18 cellular contexts compared by ENCODE assay signal in the genomic region with DNA sequence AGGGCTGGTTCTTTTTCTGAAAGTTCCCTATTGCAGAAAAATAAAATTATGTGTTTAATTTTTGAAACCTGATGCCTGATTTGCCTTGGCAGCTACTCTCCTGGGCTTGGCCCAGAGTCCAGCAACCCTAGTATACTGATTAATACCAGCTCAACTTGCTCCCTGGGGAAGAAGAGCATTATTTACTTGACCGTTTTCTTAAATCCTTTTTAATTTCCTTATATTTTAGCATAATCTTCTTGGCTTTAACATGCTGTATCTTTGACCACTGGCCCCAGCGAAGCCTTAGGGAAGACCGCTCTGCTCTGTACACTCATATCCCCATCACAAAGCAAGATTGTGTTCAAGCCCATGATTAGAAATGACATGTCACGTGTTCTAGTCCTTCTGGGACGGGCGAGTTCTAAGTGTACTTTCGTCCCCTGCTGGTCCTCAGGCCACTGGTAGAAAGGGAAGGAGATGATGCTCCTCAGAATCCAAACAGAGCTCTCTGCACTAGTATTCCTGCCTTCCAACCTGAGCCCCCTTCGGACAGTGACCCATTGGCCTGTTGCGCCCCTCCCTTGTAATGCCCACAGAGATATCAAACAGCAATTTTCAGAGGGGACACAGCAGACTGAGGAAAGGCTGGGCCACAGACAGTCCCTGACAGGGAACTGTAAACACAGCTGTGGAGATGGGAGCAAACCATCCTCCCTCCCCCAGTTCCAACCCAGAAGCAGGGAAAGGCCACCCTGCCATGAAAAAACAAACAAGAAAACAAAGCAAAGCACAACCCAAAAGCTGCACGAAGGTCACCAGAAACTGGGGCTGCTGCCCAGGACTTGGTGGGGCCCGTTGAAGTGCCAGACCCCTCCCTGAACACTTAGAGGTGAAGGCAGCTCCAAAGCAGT. TPM values are rescaled to one million over a fixed set of nuclear protein-coding genes. Genes with fewer than 3 reads are reported as not detected.
DNase-seq lines count a peak whose midpoint lies in the region; ATAC-seq, FAIRE-seq and TF ChIP-seq lines count a peak whose summit lies in the region.
"Had no signal": no experiment of that assay in that cellular context is flagged by ENCODE, and none has a peak within 500 bp of the region (broad histone marks: within the 10 kb centered on the region; RNA-seq: fewer than 3 reads in every experiment).

No MANE protein-coding gene starts in this region.

- no peak for TF ChIP-seq POLR2A in endothelial cell of umbilical vein (IDR thresholded peaks at IDR 0.05; ENCODE audit: low read depth, low read length)
- no peak for TF ChIP-seq POLR2A in suprapubic skin (IDR thresholded peaks at IDR 0.05)

- TF ChIP-seq CTCF in endothelial cell of umbilical vein (IDR thresholded peaks at IDR 0.05; ENCODE audit: extremely low read depth in 1 of 2, insufficient read depth in 1 of 2, low read depth in 1 of 2, low read length in 2 of 2): no peak
- no peak for TF ChIP-seq CTCF in lower lobe of right lung (IDR thresholded peaks at IDR 0.05)
- no peak for TF ChIP-seq CTCF in suprapubic skin (IDR thresholded peaks at IDR 0.05)

- no peak for TF ChIP-seq EP300 in suprapubic skin (IDR thresholded peaks at IDR 0.05)

- DNase-seq in NCI-H69 (lab: John Stamatoyannopoulos, UW) (peak; percentile 67), endothelial cell of umbilical vein (ENCODE audit: low read depth, low spot score) (no peak), lower lobe of right lung (no peak), suprapubic skin (ENCODE audit: low spot score in 2 of 2) (no peak), NCI-H2171 (lab: John Stamatoyannopoulos, UW) (no peak), SW480 (ENCODE audit: low spot score) (no peak)
- DNase-seq: activated CD4-positive, alpha-beta T cell treated with anti-CD3 and anti-CD28 coated beads, Interleukin-2, amount 50 U/mL, for 48 hours; AML-193; KBM-7; NCI-H524; T1000 had no signal

- no peaks in the 10 kb centered on the region for H4K20me1 ChIP-seq in endothelial cell of umbilical vein (replicated peaks; ENCODE audit: control insufficient read depth, extremely low read depth, insufficient read depth, low read length)

- 64% methylated on average over 11 of the region's 11 CpGs for WGBS in suprapubic skin

- intact Hi-C loops in endothelial cell of umbilical vein (cut with micrococcal nuclease): no loop called here
- intact Hi-C loops in lower lobe of right lung (cut with DNase I): no loop called here

- POLR2A ChIA-PET in endothelial cell of umbilical vein (lab: Charles Lee): no interaction called here

- H3K4me3 ChIP-seq in endothelial cell of umbilical vein (replicated peaks in 1 of 3; ENCODE audit: insufficient read depth in 1 of 3, low read depth in 1 of 3, low read length in 3 of 3) (no peak overlapping the region), lower lobe of right lung (no peak overlapping the region), suprapubic skin (no peak overlapping the region)
- H3K4me3 ChIP-seq: hepatocyte had no signal

- no peaks in the 10 kb centered on the region for H3K79me2 ChIP-seq in endothelial cell of umbilical vein (ENCODE audit: control insufficient read depth, insufficient read depth, low read length)
- H3K79me2 ChIP-seq: hepatocyte had no signal

- no peaks in the 10 kb centered on the region for H3K27me3 ChIP-seq in endothelial cell of umbilical vein (ENCODE audit: control insufficient read depth in 2 of 2, insufficient read depth in 2 of 2, low read length in 2 of 2)
- H3K27me3 ChIP-seq in lower lobe of right lung (ENCODE audit: low read depth): no peaks in the 10 kb centered on the region
- no peaks in the 10 kb centered on the region for H3K27me3 ChIP-seq in suprapubic skin
- H3K27me3 ChIP-seq: hepatocyte had no signal

- H3K4me2 ChIP-seq in endothelial cell of umbilical vein (ENCODE audit: insufficient read depth, low read length): no peak overlapping the region
- H3K4me2 ChIP-seq: hepatocyte had no signal

- no peaks in the 10 kb centered on the region for H3K36me3 ChIP-seq in endothelial cell of umbilical vein (ENCODE audit: control insufficient read depth in 2 of 2, extremely low read depth in 1 of 2, insufficient read depth in 2 of 2, low read length in 2 of 2)
- H3K36me3 ChIP-seq in lower lobe of right lung: no peaks in the 10 kb centered on the region
- H3K36me3 ChIP-seq in suprapubic skin: no peaks in the 10 kb centered on the region

- H3K9me3 ChIP-seq in endothelial cell of umbilical vein (replicated peaks; ENCODE audit: control insufficient read depth, insufficient read depth, low read length): no peaks in the 10 kb centered on the region
- H3K9me3 ChIP-seq in lower lobe of right lung: no peaks in the 10 kb centered on the region
- H3K9me3 ChIP-seq in suprapubic skin: no peaks in the 10 kb centered on the region

- H2AFZ ChIP-seq in endothelial cell of umbilical vein (ENCODE audit: low read depth, low read length): peak overlapping the region; percentile 19
- H2AFZ ChIP-seq: hepatocyte had no signal

- FAIRE-seq in endothelial cell of umbilical vein (lab: Jason Lieb, UNC): no peak
- FAIRE-seq: urothelium cell line had no signal

- no peaks in the 10 kb centered on the region for H3K9me1 ChIP-seq in endothelial cell of umbilical vein (replicated peaks; ENCODE audit: control insufficient read depth, extremely low read depth, insufficient read depth, low read length)

- no peak overlapping the region for H3K9ac ChIP-seq in endothelial cell of umbilical vein (replicated peaks; ENCODE audit: extremely low read depth, insufficient read depth, low read length)

- peaks cover 11% of the 10 kb centered on the region for H3K4me1 ChIP-seq in endothelial cell of umbilical vein (ENCODE audit: control insufficient read depth, extremely low read depth, insufficient read depth, low read length)
- peaks cover 33% of the 10 kb centered on the region for H3K4me1 ChIP-seq in lower lobe of right lung
- peaks cover 43% of the 10 kb centered on the region for H3K4me1 ChIP-seq in suprapubic skin

- no peak for ATAC-seq in lower lobe of right lung
- no peak for ATAC-seq in HG03196 (IDR thresholded peaks at IDR 0.05; ENCODE audit: unreplicated experiment)
- ATAC-seq in GM21381 (IDR thresholded peaks at IDR 0.05; ENCODE audit: unreplicated experiment): no peak
- ATAC-seq: activated T-helper 17 cell treated with anti-CD3 and anti-CD28 coated beads, Interleukin-2, amount 50 U/mL, for 72 hours; left lobe of liver; Panc1 had no signal

- CTCF ChIA-PET in endothelial cell of umbilical vein (lab: Charles Lee): interaction anchor here (1.2 to 5.9 kb wide), 4 partner anchors 11 to 75 kb away, joined by 4 to 55 read pairs (median 5); a partner anchor contains a TSS

- H3K27ac ChIP-seq in endothelial cell of umbilical vein (ENCODE audit: insufficient read depth, low read depth, low read length): no peak overlapping the region
- peak overlapping the region; percentile 19 for H3K27ac ChIP-seq in lower lobe of right lung
- H3K27ac ChIP-seq in suprapubic skin: peak overlapping the region; percentile 87
- H3K27ac ChIP-seq: hepatocyte had no signal

- dilution Hi-C loops in endothelial cell of umbilical vein (cut with MboI; ENCODE audit: extremely low pct_ligation_motif_present, low sequenced_read_pairs): no loop called here

- BruUV-seq in endothelial cell of umbilical vein (replicated peaks; lab: Mats Ljungman, UMichigan): no TSS peak

RNA-seq across cellular contexts. Expression of a gene that starts 4.3 kb away (rescaled TPM):
- total RNA-seq in endothelial cell of umbilical vein: 29.8 and 31.4 TPM in 2 replicates
- 27.8 and 33.7 TPM in 2 replicates for polyA plus RNA-seq in endothelial cell of umbilical vein
- 15.5 and 23.0 TPM in 2 replicates for polyA plus RNA-seq in endothelial cell of umbilical vein (2011; cell fraction: cytosol; rRNA removed)
- 192 and 202 TPM in 2 replicates for polyA plus RNA-seq in endothelial cell of umbilical vein (2011; cell fraction: nucleus; rRNA removed)
- 14.4 and 16.5 TPM in 2 replicates for polyA plus RNA-seq in endothelial cell of umbilical vein (2012)
- 40.4 and 52.0 TPM in 2 replicates for polyA minus RNA-seq in endothelial cell of umbilical vein
- polyA minus RNA-seq in endothelial cell of umbilical vein (2011; cell fraction: cytosol; rRNA and poly(A)+ RNA removed): 10.0 TPM
- polyA minus RNA-seq in endothelial cell of umbilical vein (2011; cell fraction: nucleus; rRNA and poly(A)+ RNA removed): 57.9 and 86.4 TPM in 2 replicates
- 56.2 TPM for total RNA-seq in lower lobe of right lung
- 100 to 1,000 TPM in 1 of 4 donors, 10 to 100 TPM in 3; 33.2 to 105 (median 51.0) TPM for total RNA-seq in suprapubic skin

RNA-seq across cellular contexts. Expression of a gene that starts 11.9 kb away (rescaled TPM):
- total RNA-seq in endothelial cell of umbilical vein (71.0 and 106 TPM in 2 replicates), lower lobe of right lung (127 TPM), suprapubic skin (10 to 100 TPM in 3 of 4 donors, 1 to 10 TPM in 1; 5.2 to 21.8 (median 14.7) TPM)
- polyA plus RNA-seq in endothelial cell of umbilical vein: 192 and 262 TPM in 2 replicates
- 115 and 122 TPM in 2 replicates for polyA plus RNA-seq in endothelial cell of umbilical vein (2011; cell fraction: cytosol; rRNA removed)
- polyA plus RNA-seq in endothelial cell of umbilical vein (2011; cell fraction: nucleus; rRNA removed): 16.0 and 28.9 TPM in 2 replicates
- 26.8 and 43.4 TPM in 2 replicates for polyA plus RNA-seq in endothelial cell of umbilical vein (2012)
- 72.9 and 78.0 TPM in 2 replicates for polyA minus RNA-seq in endothelial cell of umbilical vein
- polyA minus RNA-seq in endothelial cell of umbilical vein (2011; cell fraction: cytosol; rRNA and poly(A)+ RNA removed): not detected
- polyA minus RNA-seq in endothelial cell of umbilical vein (2011; cell fraction: nucleus; rRNA and poly(A)+ RNA removed): 6.3 and 9.4 TPM in 2 replicates
- total RNA-seq: activated T-helper 17 cell treated with anti-CD3 and anti-CD28 coated beads, Interleukin-2, amount 50 U/mL, for 72 hours had no signal

RNA-seq across cellular contexts. Expression of a gene that starts 24.1 kb away (rescaled TPM):
- total RNA-seq in endothelial cell of umbilical vein: 45.0 and 47.1 TPM in 2 replicates
- 86.8 and 107 TPM in 2 replicates for polyA plus RNA-seq in endothelial cell of umbilical vein
- 89.2 and 95.6 TPM in 2 replicates for polyA plus RNA-seq in endothelial cell of umbilical vein (2011; cell fraction: cytosol; rRNA removed)
- polyA plus RNA-seq in endothelial cell of umbilical vein (2011; cell fraction: nucleus; rRNA removed): 47.0 and 54.4 TPM in 2 replicates
- polyA plus RNA-seq in endothelial cell of umbilical vein (2012): 47.5 and 51.4 TPM in 2 replicates
- 47.0 and 50.3 TPM in 2 replicates for polyA minus RNA-seq in endothelial cell of umbilical vein
- polyA minus RNA-seq in endothelial cell of umbilical vein (2011; cell fraction: cytosol; rRNA and poly(A)+ RNA removed): 30.5 TPM
- 16.3 and 21.8 TPM in 2 replicates for polyA minus RNA-seq in endothelial cell of umbilical vein (2011; cell fraction: nucleus; rRNA and poly(A)+ RNA removed)
- total RNA-seq in lower lobe of right lung: 42.1 TPM
- total RNA-seq in suprapubic skin: 10 to 100 TPM; 49.1 to 66.5 (median 59.0) TPM

RNA-seq across cellular contexts. Expression of a gene that starts 31.3 kb away (rescaled TPM):
- total RNA-seq in endothelial cell of umbilical vein (1.9 TPM in 2 replicates), lower lobe of right lung (0.47 TPM), suprapubic skin (1 to 10 TPM in 1 of 4 donors, under 1 TPM in 2, not detected in 1; 0.40 to 1.1 (median 0.98) TPM)
- polyA plus RNA-seq in endothelial cell of umbilical vein: 0.48 and 0.84 TPM in 2 replicates
- 0.58 and 0.75 TPM in 2 replicates for polyA plus RNA-seq in endothelial cell of umbilical vein (2011; cell fraction: cytosol; rRNA removed)
- 3.7 and 4.0 TPM in 2 replicates for polyA plus RNA-seq in endothelial cell of umbilical vein (2011; cell fraction: nucleus; rRNA removed)
- polyA plus RNA-seq in endothelial cell of umbilical vein (2012): 0.60 and 1.7 TPM in 2 replicates
- polyA minus RNA-seq in endothelial cell of umbilical vein: 1.1 and 1.5 TPM in 2 replicates
- polyA minus RNA-seq in endothelial cell of umbilical vein (2011; cell fraction: cytosol; rRNA and poly(A)+ RNA removed): 1.0 TPM
- polyA minus RNA-seq in endothelial cell of umbilical vein (2011; cell fraction: nucleus; rRNA and poly(A)+ RNA removed): 0.63 and 3.1 TPM in 2 replicates

RNA-seq across cellular contexts. Expression of a gene that starts 49.4 kb away (rescaled TPM):
- 56.6 and 57.5 TPM in 2 replicates for total RNA-seq in endothelial cell of umbilical vein
- polyA plus RNA-seq in endothelial cell of umbilical vein: 126 and 139 TPM in 2 replicates
- 118 and 121 TPM in 2 replicates for polyA plus RNA-seq in endothelial cell of umbilical vein (2011; cell fraction: cytosol; rRNA removed)
- polyA plus RNA-seq in endothelial cell of umbilical vein (2011; cell fraction: nucleus; rRNA removed): 34.4 and 38.4 TPM in 2 replicates
- 102 and 105 TPM in 2 replicates for polyA plus RNA-seq in endothelial cell of umbilical vein (2012)
- 45.6 and 56.9 TPM in 2 replicates for polyA minus RNA-seq in endothelial cell of umbilical vein
- polyA minus RNA-seq in endothelial cell of umbilical vein (2011; cell fraction: cytosol; rRNA and poly(A)+ RNA removed): 29.8 TPM
- polyA minus RNA-seq in endothelial cell of umbilical vein (2011; cell fraction: nucleus; rRNA and poly(A)+ RNA removed): 11.0 and 16.0 TPM in 2 replicates
- 54.5 TPM for total RNA-seq in lower lobe of right lung
- total RNA-seq in suprapubic skin: 10 to 100 TPM; 32.7 to 59.1 (median 49.5) TPM
